24 cellular contexts compared by ENCODE assay signal in genomic region chr3:56048946-56049345, GRCh38.
"Had no signal": no experiment of that assay in that cellular context is flagged by ENCODE, and none has a peak within 500 bp of the region (broad histone marks: within the 10 kb centered on the region; RNA-seq: fewer than 3 reads in every experiment).

No MANE protein-coding gene starts in this region.

- H3K27ac ChIP-seq: colonic mucosa, coronary artery, epithelial cell of prostate, esophagus muscularis mucosa, esophagus squamous epithelium, foreskin keratinocyte, gastrocnemius medialis, gastroesophageal sphincter, heart left ventricle, heart right ventricle had no signal

- H3K36me3 ChIP-seq: colonic mucosa, esophagus muscularis mucosa, esophagus squamous epithelium, gastrocnemius medialis, gastroesophageal sphincter, heart left ventricle, heart right ventricle had no signal

- H3K27ac Mint-ChIP-seq: dendritic cell treated with granulocyte-macrophage colony-stimulating factor and Interleukin-4, amounts not matched to agents 40 ng/mL and 50 ng/mL, for 4 days; effector memory CD8-positive, alpha-beta T cell; endodermal cell had no signal

- H3K4me3 ChIP-seq: colonic mucosa, coronary artery, dorsolateral prefrontal cortex, esophagus muscularis mucosa, esophagus squamous epithelium, gastrocnemius medialis, gastroesophageal sphincter, heart left ventricle, heart right ventricle had no signal

- H3K9me3 Mint-ChIP-seq: dendritic cell treated with granulocyte-macrophage colony-stimulating factor and Interleukin-4, amounts not matched to agents 40 ng/mL and 50 ng/mL, for 4 days; endodermal cell had no signal

- H3K27me3 ChIP-seq: colonic mucosa, dorsolateral prefrontal cortex, gastrocnemius medialis had no signal

- H3K27me3 Mint-ChIP-seq: dendritic cell treated with granulocyte-macrophage colony-stimulating factor and Interleukin-4, amounts not matched to agents 40 ng/mL and 50 ng/mL, for 4 days; effector memory CD8-positive, alpha-beta T cell had no signal

- DNase-seq: colonic mucosa; cortex of kidney; dermis blood vessel endothelial cell; dorsolateral prefrontal cortex; effector CD4-positive, alpha-beta T cell; effector CD8-positive, alpha-beta T cell; effector memory CD4-positive, alpha-beta T cell; effector memory CD8-positive, alpha-beta T cell; endodermal cell; erythroblast; esophagus squamous epithelium; foreskin fibroblast; foreskin keratinocyte; foreskin melanocyte; gastrocnemius medialis; glutamatergic neuron; head of caudate nucleus; heart left ventricle; heart right ventricle had no signal

- H3K9me3 ChIP-seq: colonic mucosa, esophagus muscularis mucosa, esophagus squamous epithelium, gastrocnemius medialis, gastroesophageal sphincter, heart left ventricle, heart right ventricle had no signal

- H3K4me1 ChIP-seq: colonic mucosa, esophagus muscularis mucosa, foreskin keratinocyte, gastrocnemius medialis, gastroesophageal sphincter, heart left ventricle, heart right ventricle had no signal

- H3K4me3 Mint-ChIP-seq: dendritic cell treated with granulocyte-macrophage colony-stimulating factor and Interleukin-4, amounts not matched to agents 40 ng/mL and 50 ng/mL, for 4 days; effector memory CD8-positive, alpha-beta T cell; endodermal cell had no signal

- ATAC-seq: effector memory CD8-positive, alpha-beta T cell; foreskin keratinocyte; gastrocnemius medialis; gastroesophageal sphincter; heart left ventricle; heart right ventricle had no signal
